Comparison of ENCODE assay signal across 9 cellular contexts in the genomic region with DNA sequence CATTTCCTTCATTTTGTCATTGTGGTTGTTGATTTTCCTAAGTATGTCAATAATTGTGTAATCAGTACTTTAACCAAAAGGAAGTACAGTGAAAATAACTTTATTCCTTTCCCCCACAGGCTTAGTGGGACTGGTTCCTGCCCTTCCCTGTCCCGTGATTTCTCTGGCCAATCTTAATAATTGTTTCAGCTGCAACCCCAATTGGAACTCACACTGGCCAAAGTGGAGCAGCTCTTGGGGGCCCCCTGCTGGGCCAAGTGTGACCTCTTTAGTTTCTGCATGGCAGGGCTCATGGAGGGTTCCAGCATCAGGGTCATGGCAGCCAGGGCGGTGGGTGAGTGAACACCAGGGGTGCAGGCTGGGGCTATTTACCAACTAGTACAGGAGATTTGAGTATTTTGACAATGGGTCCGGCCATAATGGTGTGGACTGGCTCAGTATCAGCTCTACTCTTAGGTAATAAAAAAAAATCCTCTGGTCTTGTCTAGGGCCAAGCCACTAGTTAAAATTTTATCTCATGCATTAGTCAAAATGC. TPM values are rescaled to one million over a fixed set of nuclear protein-coding genes. Genes with fewer than 3 reads are reported as not detected.
A peak's percentile ranks its signal among the peaks of the same experiment; 100 is the strongest.
DNase-seq lines count a peak whose midpoint lies in the region; ATAC-seq and TF ChIP-seq lines count a peak whose summit lies in the region.
"Had no signal": no experiment of that assay in that cellular context is flagged by ENCODE, and none has a peak within 500 bp of the region (broad histone marks: within the 10 kb centered on the region; RNA-seq: fewer than 3 reads in every experiment).

No MANE protein-coding gene starts in this region.

- no peaks in the 10 kb centered on the region for H3K79me2 ChIP-seq in trophoblast cell (ENCODE audit: control insufficient read depth, insufficient read depth, low read length, poor library complexity)

- H3K9me3 Mint-ChIP-seq in Calu3 (ENCODE audit: low read depth, unreplicated experiment) (no peaks in the 10 kb centered on the region), type B pancreatic cell (no peaks in the 10 kb centered on the region)
- no peaks in the 10 kb centered on the region for H3K9me3 Mint-ChIP-seq in activated T-helper 17 cell treated with anti-CD3 and anti-CD28 coated beads, Interleukin-2, amount 50 U/mL, for 72 hours

- TF ChIP-seq EP300 in gastroesophageal sphincter (IDR thresholded peaks at IDR 0.05): no peak

- H3K36me3 ChIP-seq in gastroesophageal sphincter: no peaks in the 10 kb centered on the region
- H3K36me3 ChIP-seq in trophoblast cell (ENCODE audit: control insufficient read depth in 1 of 2, insufficient read depth in 2 of 2, low read length in 2 of 2): no peaks in the 10 kb centered on the region

- H3K4me3 Mint-ChIP-seq in Calu3 (ENCODE audit: low read depth, unreplicated experiment) (peak overlapping the region; percentile 64), type B pancreatic cell (no peak overlapping the region)
- no peak overlapping the region for H3K4me3 Mint-ChIP-seq in activated T-helper 17 cell treated with anti-CD3 and anti-CD28 coated beads, Interleukin-2, amount 50 U/mL, for 72 hours
- H3K4me3 Mint-ChIP-seq: activated naive CD8-positive, alpha-beta T cell had no signal

- no peak overlapping the region for H2BK12ac ChIP-seq in trophoblast cell (ENCODE audit: low read length)

- no peak overlapping the region for H4K12ac ChIP-seq in trophoblast cell (ENCODE audit: low read depth, low read length)

- H3K9me3 ChIP-seq in gastroesophageal sphincter (no peaks in the 10 kb centered on the region), trophoblast cell (ENCODE audit: insufficient read depth, low read depth, low read length) (no peaks in the 10 kb centered on the region)

- peak; percentile 99 for DNase-seq in Calu3
- DNase-seq in KBM-7: peak; percentile 77
- DNase-seq in RWPE1 (ENCODE audit: low spot score): peak; percentile 77
- DNase-seq in trophoblast cell: peak; percentile 81 to 95
- DNase-seq in type B pancreatic cell (ENCODE audit: extremely low spot score, unreplicated experiment): peak; percentile 77

- H3K27ac ChIP-seq in RWPE1: peak overlapping the region; percentile 42
- H3K27ac ChIP-seq in gastroesophageal sphincter: no peak overlapping the region
- H3K27ac ChIP-seq in trophoblast cell (ENCODE audit: low read depth, low read length): no peak overlapping the region

- H3K4me3 ChIP-seq in gastroesophageal sphincter (no peak overlapping the region), trophoblast cell (ENCODE audit: low read depth, low read length) (no peak overlapping the region)

- no peak overlapping the region for H3K18ac ChIP-seq in trophoblast cell (ENCODE audit: low read length)

- BruUV-seq in Calu3 (replicated peaks; lab: Mats Ljungman, UMichigan): no TSS peak

- no peak overlapping the region for H2BK5ac ChIP-seq in trophoblast cell (ENCODE audit: low read depth, low read length, poor library complexity)

- no peak overlapping the region for H2AK5ac ChIP-seq in trophoblast cell (ENCODE audit: low read length)

- H3K4me1 Mint-ChIP-seq in Calu3 (ENCODE audit: low read depth, unreplicated experiment) (peaks cover 67% of the 10 kb centered on the region), type B pancreatic cell (ENCODE audit: unreplicated experiment) (peaks cover 10% of the 10 kb centered on the region)
- H3K4me1 Mint-ChIP-seq in activated T-helper 17 cell treated with anti-CD3 and anti-CD28 coated beads, Interleukin-2, amount 50 U/mL, for 72 hours: peaks cover 4% of the 10 kb centered on the region

- H4K8ac ChIP-seq in trophoblast cell (ENCODE audit: low read depth, low read length): no peak overlapping the region

- H3K27me3 ChIP-seq in gastroesophageal sphincter (no peaks in the 10 kb centered on the region), trophoblast cell (ENCODE audit: insufficient read depth, low read length) (no peaks in the 10 kb centered on the region)

- H2BK120ac ChIP-seq in trophoblast cell (ENCODE audit: insufficient read depth, low read length, poor library complexity): no peak overlapping the region

- POLR2A ChIA-PET in RWPE1 (lab: Yijun Ruan, JAX; ENCODE audit: low non-redundant PET): no interaction called here

- peak; percentile 99 for TF ChIP-seq CTCF in Calu3 (IDR thresholded peaks at IDR 0.05; ENCODE audit: unreplicated experiment)
- TF ChIP-seq CTCF in RWPE1 (conservative IDR thresholded peaks at IDR 0.05; ENCODE audit: low read depth): peak; percentile 89
- TF ChIP-seq CTCF in gastroesophageal sphincter (IDR thresholded peaks at IDR 0.05): peak; percentile 20 to 65 (median 36)
- peak; percentile 83 for TF ChIP-seq CTCF in type B pancreatic cell (conservative IDR thresholded peaks at IDR 0.05)

- TF ChIP-seq POLR2A in gastroesophageal sphincter (IDR thresholded peaks at IDR 0.05): no peak

- no peak overlapping the region for H3K4ac ChIP-seq in trophoblast cell (ENCODE audit: low read depth, low read length)

- ATAC-seq in GM21367 (IDR thresholded peaks at IDR 0.05; ENCODE audit: unreplicated experiment) (peak; percentile 82), gastroesophageal sphincter (peak; percentile 65)
- ATAC-seq in activated T-helper 17 cell treated with anti-CD3 and anti-CD28 coated beads, Interleukin-2, amount 50 U/mL, for 72 hours (replicated peaks): peak; percentile 83

- no peak overlapping the region for H3K4me2 ChIP-seq in trophoblast cell (ENCODE audit: low read length)

- H2AFZ ChIP-seq in trophoblast cell (ENCODE audit: insufficient read depth, low read length, poor library complexity): no peak overlapping the region

- in situ Hi-C loops in KBM-7 (cut with MboI; ENCODE audit: low pct_unique_long_range_greater_than_20kb, low sequenced_read_pairs): loop anchor here (25.0 kb wide), 1 partner anchor 281 kb away; no protein-coding TSS in a partner anchor

- intact Hi-C loops in Calu3 (cut with micrococcal nuclease; ENCODE audit: unreplicated experiment): loop anchor here (1.0 to 10.0 kb wide), 10 partner anchors 23 to 801 kb away; no protein-coding TSS in a partner anchor

- no peaks in the 10 kb centered on the region for H3K79me1 ChIP-seq in trophoblast cell (ENCODE audit: low read length)

- H3K27ac Mint-ChIP-seq in Calu3 (ENCODE audit: unreplicated experiment): peak overlapping the region; percentile 91
- no peak overlapping the region for H3K27ac Mint-ChIP-seq in activated T-helper 17 cell treated with anti-CD3 and anti-CD28 coated beads, Interleukin-2, amount 50 U/mL, for 72 hours
- H3K27ac Mint-ChIP-seq in type B pancreatic cell: peak overlapping the region; percentile 5
- H3K27ac Mint-ChIP-seq: activated naive CD8-positive, alpha-beta T cell had no signal

- peaks cover 23% of the 10 kb centered on the region for H3K36me3 Mint-ChIP-seq in Calu3 (ENCODE audit: insufficient read depth, unreplicated experiment)
- no peaks in the 10 kb centered on the region for H3K36me3 Mint-ChIP-seq in activated T-helper 17 cell treated with anti-CD3 and anti-CD28 coated beads, Interleukin-2, amount 50 U/mL, for 72 hours (ENCODE audit: low read depth)
- no peaks in the 10 kb centered on the region for H3K36me3 Mint-ChIP-seq in type B pancreatic cell
- H3K36me3 Mint-ChIP-seq: activated naive CD8-positive, alpha-beta T cell had no signal

- CTCF ChIA-PET in Calu3 (lab: Charles Lee) (interaction anchor here (0.6 to 4.2 kb wide), 33 partner anchors 10 to 1543 kb away, joined by 3 to 60 read pairs (median 4); a partner anchor contains a TSS), RWPE1 (lab: Yijun Ruan, JAX) (interaction anchor here (0.5 to 3.2 kb wide), 19 partner anchors 10 to 1510 kb away, joined by 3 to 40 read pairs (median 4); a partner anchor contains a TSS)

- no peak overlapping the region for H3K23ac ChIP-seq in trophoblast cell (ENCODE audit: low read length)

- H3K27me3 Mint-ChIP-seq in Calu3 (ENCODE audit: unreplicated experiment) (no peaks in the 10 kb centered on the region), type B pancreatic cell (no peaks in the 10 kb centered on the region)
- H3K27me3 Mint-ChIP-seq in activated T-helper 17 cell treated with anti-CD3 and anti-CD28 coated beads, Interleukin-2, amount 50 U/mL, for 72 hours: peaks cover 3% of the 10 kb centered on the region
- H3K27me3 Mint-ChIP-seq: activated naive CD8-positive, alpha-beta T cell had no signal

- H3K4me1 ChIP-seq in gastroesophageal sphincter (peaks cover 0 to 6% (median 0%) of the 10 kb centered on the region in 3 donors), trophoblast cell (ENCODE audit: control insufficient read depth in 1 of 2, insufficient read depth in 2 of 2, low read length in 2 of 2) (no peaks in the 10 kb centered on the region)

- H3K14ac ChIP-seq in trophoblast cell (ENCODE audit: low read length): no peak overlapping the region

- no peak overlapping the region for H4K91ac ChIP-seq in trophoblast cell (ENCODE audit: low read depth, low read length)

- H3K9ac ChIP-seq in trophoblast cell (ENCODE audit: low read length): no peak overlapping the region

- WGBS in gastroesophageal sphincter (ENCODE audit: low coverage in 1 of 2), 2 donors: 0% methylated on average over 1 of the region's 3 CpGs
- no CpG with 5 or more reads among the region's 3 CpGs for WGBS in trophoblast cell (ENCODE audit: extremely low coverage, insufficient coverage, insufficient read length)

RNA-seq across cellular contexts. Expression of a gene that starts 31.7 kb away (rescaled TPM):
- total RNA-seq in Calu3 (2022): 258 and 276 TPM in 2 replicates
- total RNA-seq in activated T-helper 17 cell treated with anti-CD3 and anti-CD28 coated beads, Interleukin-2, amount 50 U/mL, for 72 hours: 100 to 1,000 TPM; 105 to 234 TPM
- total RNA-seq in gastroesophageal sphincter: 10 to 100 TPM; 44.2 to 61.2 (median 48.5) TPM
- 178 and 183 TPM in 2 replicates for polyA plus RNA-seq in trophoblast cell (2013)
- 111 and 150 TPM in 2 replicates for total RNA-seq in type B pancreatic cell (ENCODE audit: low replicate concordance)

Comparison
In these comparisons a context has a peak if more than half of its experiments do, and no peak if none do; other contexts are left out.
1. CTCF ChIP-seq: peak in every context shown above with its lines; median percentile 99 in Calu3; 89 in RWPE1; 83 in type B pancreatic cell; 36 in gastroesophageal sphincter.